ENCODE assay signal across 1 cellular context in the genomic region with DNA sequence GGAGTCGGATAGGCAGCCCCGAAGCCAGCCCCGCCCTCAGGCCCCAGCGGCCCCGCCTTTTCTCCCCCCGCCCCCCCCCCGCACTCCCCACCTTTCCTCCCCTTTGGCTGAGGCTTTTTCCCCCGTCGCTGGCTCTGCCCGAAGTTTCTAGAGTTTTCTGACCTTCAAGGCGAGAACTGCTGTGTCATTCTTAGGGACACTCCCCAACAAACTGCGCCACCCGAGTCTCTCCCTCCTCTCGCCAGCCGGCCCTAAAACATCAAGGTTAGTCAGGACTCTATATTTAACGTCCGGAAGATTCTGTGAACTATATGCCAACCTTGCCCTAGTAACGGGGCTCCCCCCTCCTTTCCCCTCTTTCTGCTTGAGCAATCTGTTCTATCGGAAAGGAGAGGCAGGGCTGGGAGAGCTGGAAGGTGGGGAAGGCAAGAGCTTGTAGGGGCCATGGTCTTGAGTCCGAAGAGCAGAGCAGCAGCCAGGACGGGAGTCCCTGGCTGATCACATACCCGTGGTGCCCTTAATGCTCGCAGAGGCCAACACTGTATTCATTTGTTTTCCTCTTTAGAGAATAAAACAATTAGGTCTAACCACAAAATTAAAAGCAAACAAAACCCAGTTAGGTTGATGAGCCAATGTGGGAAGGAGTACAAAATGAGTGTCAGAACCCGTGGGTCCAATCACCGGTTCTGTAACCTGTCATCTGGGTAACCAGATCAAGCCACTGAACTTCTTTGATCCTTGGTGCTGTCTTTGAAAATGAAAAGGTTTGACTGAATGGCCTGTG.
A peak's percentile ranks its signal among the peaks of the same experiment; 100 is the strongest.
TF ChIP-seq lines count a peak whose summit lies in the region.

No MANE protein-coding gene starts in this region.

TF ChIP-seq in K562, 482 proteins besides CTCF, POLR2A, EP300 and RAD21 (continued from another document):
- TF ChIP-seq, protein P1, sequence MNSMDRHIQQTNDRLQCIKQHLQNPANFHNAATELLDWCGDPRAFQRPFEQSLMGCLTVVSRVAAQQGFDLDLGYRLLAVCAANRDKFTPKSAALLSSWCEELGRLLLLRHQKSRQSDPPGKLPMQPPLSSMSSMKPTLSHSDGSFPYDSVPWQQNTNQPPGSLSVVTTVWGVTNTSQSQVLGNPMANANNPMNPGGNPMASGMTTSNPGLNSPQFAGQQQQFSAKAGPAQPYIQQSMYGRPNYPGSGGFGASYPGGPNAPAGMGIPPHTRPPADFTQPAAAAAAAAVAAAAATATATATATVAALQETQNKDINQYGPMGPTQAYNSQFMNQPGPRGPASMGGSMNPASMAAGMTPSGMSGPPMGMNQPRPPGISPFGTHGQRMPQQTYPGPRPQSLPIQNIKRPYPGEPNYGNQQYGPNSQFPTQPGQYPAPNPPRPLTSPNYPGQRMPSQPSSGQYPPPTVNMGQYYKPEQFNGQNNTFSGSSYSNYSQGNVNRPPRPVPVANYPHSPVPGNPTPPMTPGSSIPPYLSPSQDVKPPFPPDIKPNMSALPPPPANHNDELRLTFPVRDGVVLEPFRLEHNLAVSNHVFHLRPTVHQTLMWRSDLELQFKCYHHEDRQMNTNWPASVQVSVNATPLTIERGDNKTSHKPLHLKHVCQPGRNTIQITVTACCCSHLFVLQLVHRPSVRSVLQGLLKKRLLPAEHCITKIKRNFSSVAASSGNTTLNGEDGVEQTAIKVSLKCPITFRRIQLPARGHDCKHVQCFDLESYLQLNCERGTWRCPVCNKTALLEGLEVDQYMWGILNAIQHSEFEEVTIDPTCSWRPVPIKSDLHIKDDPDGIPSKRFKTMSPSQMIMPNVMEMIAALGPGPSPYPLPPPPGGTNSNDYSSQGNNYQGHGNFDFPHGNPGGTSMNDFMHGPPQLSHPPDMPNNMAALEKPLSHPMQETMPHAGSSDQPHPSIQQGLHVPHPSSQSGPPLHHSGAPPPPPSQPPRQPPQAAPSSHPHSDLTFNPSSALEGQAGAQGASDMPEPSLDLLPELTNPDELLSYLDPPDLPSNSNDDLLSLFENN (IDR thresholded peaks at IDR 0.05; ENCODE audit: low read depth in 2 of 2, low read length in 2 of 2): 0 out of 4 replicates have a peak, but pooled peaks of 1 of the 2 experiments have one; percentile 12
- TF ChIP-seq GATA2 (CRISPR knock-in tag; IDR thresholded peaks at IDR 0.05): no peak
- TF ChIP-seq KLF13 (tag; IDR thresholded peaks at IDR 0.05; ENCODE audit: borderline replicate concordance, low read depth): peak; percentile 62; the same call in 1 of the 2 replicates
- peak; percentile 60; the same call in 1 of the 2 replicates for TF ChIP-seq MECOM (CRISPR knock-in tag; IDR thresholded peaks at IDR 0.05)
- TF ChIP-seq PHTF2 (CRISPR knock-in tag; IDR thresholded peaks at IDR 0.05): peak; percentile 84; the same call in 1 of the 2 replicates
- TF ChIP-seq, protein P2, sequence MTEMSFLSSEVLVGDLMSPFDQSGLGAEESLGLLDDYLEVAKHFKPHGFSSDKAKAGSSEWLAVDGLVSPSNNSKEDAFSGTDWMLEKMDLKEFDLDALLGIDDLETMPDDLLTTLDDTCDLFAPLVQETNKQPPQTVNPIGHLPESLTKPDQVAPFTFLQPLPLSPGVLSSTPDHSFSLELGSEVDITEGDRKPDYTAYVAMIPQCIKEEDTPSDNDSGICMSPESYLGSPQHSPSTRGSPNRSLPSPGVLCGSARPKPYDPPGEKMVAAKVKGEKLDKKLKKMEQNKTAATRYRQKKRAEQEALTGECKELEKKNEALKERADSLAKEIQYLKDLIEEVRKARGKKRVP (CRISPR knock-in tag; IDR thresholded peaks at IDR 0.05): peak; percentile 67
- TF ChIP-seq SIN3A (IDR thresholded peaks at IDR 0.05; ENCODE audit: borderline replicate concordance in 2 of 2, control insufficient read depth in 1 of 2, low read depth in 2 of 2, low read length in 2 of 2): peak in 1 of 2 experiments; percentile 39; a peak in 1 of 4 replicates
- TF ChIP-seq, protein P3, sequence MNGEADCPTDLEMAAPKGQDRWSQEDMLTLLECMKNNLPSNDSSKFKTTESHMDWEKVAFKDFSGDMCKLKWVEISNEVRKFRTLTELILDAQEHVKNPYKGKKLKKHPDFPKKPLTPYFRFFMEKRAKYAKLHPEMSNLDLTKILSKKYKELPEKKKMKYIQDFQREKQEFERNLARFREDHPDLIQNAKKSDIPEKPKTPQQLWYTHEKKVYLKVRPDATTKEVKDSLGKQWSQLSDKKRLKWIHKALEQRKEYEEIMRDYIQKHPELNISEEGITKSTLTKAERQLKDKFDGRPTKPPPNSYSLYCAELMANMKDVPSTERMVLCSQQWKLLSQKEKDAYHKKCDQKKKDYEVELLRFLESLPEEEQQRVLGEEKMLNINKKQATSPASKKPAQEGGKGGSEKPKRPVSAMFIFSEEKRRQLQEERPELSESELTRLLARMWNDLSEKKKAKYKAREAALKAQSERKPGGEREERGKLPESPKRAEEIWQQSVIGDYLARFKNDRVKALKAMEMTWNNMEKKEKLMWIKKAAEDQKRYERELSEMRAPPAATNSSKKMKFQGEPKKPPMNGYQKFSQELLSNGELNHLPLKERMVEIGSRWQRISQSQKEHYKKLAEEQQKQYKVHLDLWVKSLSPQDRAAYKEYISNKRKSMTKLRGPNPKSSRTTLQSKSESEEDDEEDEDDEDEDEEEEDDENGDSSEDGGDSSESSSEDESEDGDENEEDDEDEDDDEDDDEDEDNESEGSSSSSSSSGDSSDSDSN (IDR thresholded peaks at IDR 0.05; ENCODE audit: borderline replicate concordance in 1 of 2, low read depth in 2 of 2, low read length in 2 of 2): peak; percentile 89 to 95; a peak in 2 of 4 replicates
- TF ChIP-seq, protein P4, sequence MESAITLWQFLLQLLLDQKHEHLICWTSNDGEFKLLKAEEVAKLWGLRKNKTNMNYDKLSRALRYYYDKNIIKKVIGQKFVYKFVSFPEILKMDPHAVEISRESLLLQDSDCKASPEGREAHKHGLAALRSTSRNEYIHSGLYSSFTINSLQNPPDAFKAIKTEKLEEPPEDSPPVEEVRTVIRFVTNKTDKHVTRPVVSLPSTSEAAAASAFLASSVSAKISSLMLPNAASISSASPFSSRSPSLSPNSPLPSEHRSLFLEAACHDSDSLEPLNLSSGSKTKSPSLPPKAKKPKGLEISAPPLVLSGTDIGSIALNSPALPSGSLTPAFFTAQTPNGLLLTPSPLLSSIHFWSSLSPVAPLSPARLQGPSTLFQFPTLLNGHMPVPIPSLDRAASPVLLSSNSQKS (CRISPR knock-in tag; IDR thresholded peaks at IDR 0.05): no peak
- peak; percentile 80; the same call in 1 of the 2 replicates for TF ChIP-seq PHB (CRISPR knock-in tag; IDR thresholded peaks at IDR 0.05)
- TF ChIP-seq MEF2D (tag; conservative IDR thresholded peaks at IDR 0.05; ENCODE audit: low read depth): peak; percentile 70
- peak; percentile 86; the same call in 1 of the 2 replicates for TF ChIP-seq HMG20B (CRISPR knock-in tag; IDR thresholded peaks at IDR 0.05)
- no peak for TF ChIP-seq ZSCAN29 (IDR thresholded peaks at IDR 0.05)
- TF ChIP-seq CCAR2 (IDR thresholded peaks at IDR 0.05; ENCODE audit: low read depth, low read length): peak; percentile 73; the same call in 1 of the 2 replicates
- TF ChIP-seq ZNF3 (CRISPR knock-in tag; IDR thresholded peaks at IDR 0.05): 0 out of 2 replicates have a peak, but pooled peaks have one; percentile 49
- no peak for TF ChIP-seq MTF1 (CRISPR knock-in tag; IDR thresholded peaks at IDR 0.05; ENCODE audit: borderline replicate concordance)
